24 cellular contexts compared by ENCODE assay signal in the genomic region with DNA sequence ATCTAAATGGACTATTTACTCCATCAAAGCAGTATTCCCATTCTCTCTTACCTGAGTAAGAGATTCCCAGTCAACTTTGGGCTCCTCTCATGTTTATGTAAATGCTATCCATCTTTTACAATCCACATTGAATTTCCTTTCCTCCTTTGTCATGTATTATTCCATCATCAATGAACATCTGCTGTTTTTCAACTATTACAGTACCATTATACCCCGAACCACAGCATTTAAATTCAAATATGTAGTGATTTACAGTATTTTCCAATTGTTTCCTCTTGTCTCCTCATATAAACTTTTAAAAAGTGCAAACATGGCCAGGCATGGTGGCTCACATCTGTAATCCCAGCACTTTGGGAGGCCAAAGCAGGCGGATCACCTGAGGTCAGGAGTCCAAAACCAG. TPM values are rescaled to one million over a fixed set of nuclear protein-coding genes. Genes with fewer than 3 reads are reported as not detected.
"Had no signal": no experiment of that assay in that cellular context is flagged by ENCODE, and none has a peak within 500 bp of the region (broad histone marks: within the 10 kb centered on the region; RNA-seq: fewer than 3 reads in every experiment).

No MANE protein-coding gene starts in this region.

- H3K4me1 ChIP-seq: esophagus muscularis mucosa, foreskin keratinocyte, gastroesophageal sphincter, heart left ventricle, left lung, lower lobe of right lung had no signal

- H3K27me3 ChIP-seq: dorsolateral prefrontal cortex, esophagus muscularis mucosa, foreskin keratinocyte, gastroesophageal sphincter, heart left ventricle, hepatocyte, left lung had no signal

- H3K4me3 Mint-ChIP-seq: immature natural killer cell; mesothelial cell of epicardium; naive B cell; naive thymus-derived CD8-positive, alpha-beta T cell had no signal

- FAIRE-seq: endothelial cell of umbilical vein, frontal cortex, keratinocyte had no signal

- H3K4me2 ChIP-seq: hepatocyte had no signal

- H3K9me3 Mint-ChIP-seq: mesothelial cell of epicardium had no signal

- H3K79me2 ChIP-seq: hepatocyte had no signal

- H3K4me1 Mint-ChIP-seq: immature natural killer cell; mesothelial cell of epicardium; naive B cell; naive thymus-derived CD8-positive, alpha-beta T cell had no signal

- H3K27ac Mint-ChIP-seq: immature natural killer cell; mesothelial cell of epicardium; naive thymus-derived CD8-positive, alpha-beta T cell had no signal

- H3K27me3 Mint-ChIP-seq: naive B cell; naive thymus-derived CD8-positive, alpha-beta T cell had no signal

- H3K9me3 ChIP-seq: esophagus muscularis mucosa, gastroesophageal sphincter, heart left ventricle, left lung, lower lobe of right lung, mucosa of descending colon had no signal

- H3K27ac ChIP-seq: coronary artery, dorsolateral prefrontal cortex, esophagus muscularis mucosa, foreskin keratinocyte, gastroesophageal sphincter, heart left ventricle, hepatocyte, left lung, lower lobe of right lung had no signal

- ATAC-seq: foreskin keratinocyte; gastroesophageal sphincter; heart left ventricle; left cardiac atrium; left lung; left ventricle myocardium superior; lower lobe of right lung; mucosa of descending colon; naive thymus-derived CD8-positive, alpha-beta T cell had no signal

- DNase-seq: dermis blood vessel endothelial cell; dorsolateral prefrontal cortex; effector CD4-positive, alpha-beta T cell; effector memory CD4-positive, alpha-beta T cell; foreskin keratinocyte; heart left ventricle; hypothalamus; immature natural killer cell; left cardiac atrium; left lung; left ventricle myocardium superior; lower lobe of right lung; mesenchymal stem cell; mucosa of descending colon; naive B cell; naive thymus-derived CD8-positive, alpha-beta T cell had no signal

- H3K36me3 Mint-ChIP-seq: mesothelial cell of epicardium; naive B cell; naive thymus-derived CD8-positive, alpha-beta T cell had no signal

- H2AFZ ChIP-seq: hepatocyte had no signal

RNA-seq across cellular contexts. Expression of gene PCLO, which starts 20.3 kb away (rescaled TPM):
- total RNA-seq: naive thymus-derived CD8-positive, alpha-beta T cell had no signal
